Comparison of ENCODE assay signal across 1 cellular context in genomic region chr15:59321000-59321689, GRCh38.
A peak's percentile ranks its signal among the peaks of the same experiment; 100 is the strongest.
TF ChIP-seq lines count a peak whose summit lies in the region.

No MANE protein-coding gene starts in this region.

TF ChIP-seq in K562, 482 proteins besides CTCF, POLR2A, EP300 and RAD21:
- TF ChIP-seq ZNF449 (CRISPR knock-in tag; IDR thresholded peaks at IDR 0.05) = no peak
- peak; percentile 59 for TF ChIP-seq ZNF146 (CRISPR knock-in tag; IDR thresholded peaks at IDR 0.05; ENCODE audit: unreplicated experiment)
